ENCODE assay signal across 15 cellular contexts in the genomic region with DNA sequence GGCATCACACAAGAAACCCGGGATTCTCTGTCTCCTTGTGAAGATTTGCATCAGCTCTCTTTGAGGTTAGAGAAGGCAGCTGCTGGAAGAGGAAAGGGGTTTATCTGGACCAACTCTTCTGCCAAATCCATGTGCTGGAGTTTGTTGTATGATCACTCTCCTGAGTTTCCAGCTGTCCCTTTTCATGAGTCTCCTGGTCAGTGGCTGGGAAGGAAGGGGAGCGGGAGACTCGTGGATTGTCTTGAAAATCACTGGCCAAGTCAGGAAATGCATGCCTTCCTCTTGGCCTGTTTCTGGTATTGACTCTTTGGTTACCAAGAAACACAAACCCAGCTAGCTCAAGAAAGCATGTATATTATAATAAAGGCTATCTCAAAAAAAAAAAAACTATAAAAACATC. TPM values are rescaled to one million over a fixed set of nuclear protein-coding genes. Genes with fewer than 3 reads are reported as not detected.
DNase-seq lines count a peak whose midpoint lies in the region; FAIRE-seq and TF ChIP-seq lines count a peak whose summit lies in the region.
"Had no signal": no experiment of that assay in that cellular context is flagged by ENCODE, and none has a peak within 500 bp of the region (broad histone marks: within the 10 kb centered on the region; RNA-seq: fewer than 3 reads in every experiment).

No MANE protein-coding gene starts in this region.

- no peak for FAIRE-seq in small intestine (lab: Jason Lieb, UNC)
- FAIRE-seq: RCC 7860 had no signal

- no peak for TF ChIP-seq CTCF in esophagus muscularis mucosa (IDR thresholded peaks at IDR 0.05)
- TF ChIP-seq CTCF in mesothelial cell of epicardium (IDR thresholded peaks at IDR 0.05; ENCODE audit: unreplicated experiment), result no peak

- no peak for TF ChIP-seq EP300 in esophagus muscularis mucosa (IDR thresholded peaks at IDR 0.05)

- peaks cover 11% of the 10 kb centered on the region for H3K4me1 Mint-ChIP-seq in activated T-cell treated with anti-CD3 and anti-CD28 coated beads, Interleukin-2, amount 50 U/mL, for 24 hours (ENCODE audit: low read depth)
- H3K4me1 Mint-ChIP-seq in mesothelial cell of epicardium, result peaks cover 7% of the 10 kb centered on the region

- H3K4me3 ChIP-seq in esophagus muscularis mucosa (no peak overlapping the region), subcutaneous abdominal adipose tissue (ENCODE audit: low read depth in 1 of 5, low read length in 5 of 5) (no peak overlapping the region), small intestine (ENCODE audit: low read depth in 1 of 2, low read length in 2 of 2) (no peak overlapping the region)
- H3K4me3 ChIP-seq: spleen had no signal

- H3K9me3 ChIP-seq in esophagus muscularis mucosa (no peaks in the 10 kb centered on the region), subcutaneous abdominal adipose tissue (ENCODE audit: control insufficient read depth in 5 of 5, low read length in 5 of 5) (no peaks in the 10 kb centered on the region), small intestine (ENCODE audit: control insufficient read depth, low read depth) (no peaks in the 10 kb centered on the region)
- H3K9me3 ChIP-seq: spleen had no signal

- TF ChIP-seq POLR2A in esophagus muscularis mucosa (IDR thresholded peaks at IDR 0.05; ENCODE audit: low read depth), result no peak

- H3K27ac Mint-ChIP-seq in activated T-cell treated with anti-CD3 and anti-CD28 coated beads, Interleukin-2, amount 50 U/mL, for 24 hours, result peak overlapping the region; percentile 74
- H3K27ac Mint-ChIP-seq in mesothelial cell of epicardium, result peak overlapping the region; percentile 72
- H3K27ac Mint-ChIP-seq: natural killer cell treated with Interleukin-12 subunit alpha and Interleukin-12 subunit beta and Interleukin-15 and Interleukin-18, amount 100 ng/mL, for 72 hours had no signal

- no peaks in the 10 kb centered on the region for H3K9me3 Mint-ChIP-seq in activated T-cell treated with anti-CD3 and anti-CD28 coated beads, Interleukin-2, amount 50 U/mL, for 24 hours
- no peaks in the 10 kb centered on the region for H3K9me3 Mint-ChIP-seq in mesothelial cell of epicardium
- H3K9me3 Mint-ChIP-seq: natural killer cell treated with Interleukin-12 subunit alpha and Interleukin-12 subunit beta and Interleukin-15 and Interleukin-18, amount 100 ng/mL, for 72 hours had no signal

- H3K27me3 ChIP-seq in esophagus muscularis mucosa (no peaks in the 10 kb centered on the region), subcutaneous abdominal adipose tissue (ENCODE audit: control insufficient read depth in 5 of 5, insufficient read depth in 4 of 5, low read length in 5 of 5) (no peaks in the 10 kb centered on the region), small intestine (ENCODE audit: control insufficient read depth in 2 of 2, insufficient read depth in 2 of 2, low read length in 2 of 2) (no peaks in the 10 kb centered on the region)
- H3K27me3 ChIP-seq: spleen had no signal

- intact Hi-C loops in esophagus muscularis mucosa (cut with DNase I), result no loop called here

- H3K4me1 ChIP-seq in esophagus muscularis mucosa (peaks cover 35 to 59% (median 54%) of the 10 kb centered on the region in 4 donors), subcutaneous abdominal adipose tissue (ENCODE audit: control insufficient read depth in 5 of 5, insufficient read depth in 5 of 5, low read length in 5 of 5) (peaks cover 4 to 31% (median 19%) of the 10 kb centered on the region in 5 donors), small intestine (ENCODE audit: control insufficient read depth in 2 of 2, insufficient read depth in 1 of 2, low read depth in 1 of 2, low read length in 1 of 2) (no peaks in the 10 kb centered on the region)

- H3K27me3 Mint-ChIP-seq in activated T-cell treated with anti-CD3 and anti-CD28 coated beads, Interleukin-2, amount 50 U/mL, for 24 hours, result no peaks in the 10 kb centered on the region
- H3K27me3 Mint-ChIP-seq in mesothelial cell of epicardium (ENCODE audit: low read depth), result no peaks in the 10 kb centered on the region
- H3K27me3 Mint-ChIP-seq: natural killer cell treated with Interleukin-12 subunit alpha and Interleukin-12 subunit beta and Interleukin-15 and Interleukin-18, amount 100 ng/mL, for 72 hours had no signal

- H3K4me3 Mint-ChIP-seq in activated T-cell treated with anti-CD3 and anti-CD28 coated beads, Interleukin-2, amount 50 U/mL, for 24 hours, result no peak overlapping the region
- H3K4me3 Mint-ChIP-seq in mesothelial cell of epicardium, result no peak overlapping the region
- H3K4me3 Mint-ChIP-seq: natural killer cell treated with Interleukin-12 subunit alpha and Interleukin-12 subunit beta and Interleukin-15 and Interleukin-18, amount 100 ng/mL, for 72 hours had no signal

- no peak for DNase-seq in activated T-cell treated with anti-CD3 and anti-CD28 coated beads, Interleukin-2, amount 50 U/mL, for 24 hours
- no peak for DNase-seq in activated T-cell treated with anti-CD3 and anti-CD28 coated beads, Interleukin-2, amount 50 U/mL, for 48 hours
- DNase-seq in esophagus muscularis mucosa (ENCODE audit: extremely low spot score) (no peak), mesothelial cell of epicardium (ENCODE audit: low spot score in 2 of 2, unreplicated experiment in 2 of 2) (no peak), amygdala (lab: John Stamatoyannopoulos, UW) (no peak), kidney glomerular epithelial cell (lab: John Stamatoyannopoulos, UW) (no peak), small intestine (no peak)
- DNase-seq: aorta, NCI-H1417, NCI-H510A, spleen had no signal

- peak overlapping the region; percentile 78 to 84 (median 82) for H3K27ac ChIP-seq in esophagus muscularis mucosa (replicated peaks in 1 of 4)
- peak overlapping the region; percentile 69 for H3K27ac ChIP-seq in subcutaneous abdominal adipose tissue (ENCODE audit: low read depth, low read length)
- peak overlapping the region in 1 of 2 donors; percentile 19 for H3K27ac ChIP-seq in small intestine (ENCODE audit: low read depth in 1 of 2, low read length in 1 of 2)
- H3K27ac ChIP-seq: spleen had no signal

- 18% methylated on average over 3 of the region's 3 CpGs for WGBS in esophagus muscularis mucosa
- WGBS in small intestine, 3 donors, result 59 to 82% (median 79%) methylated on average over 3 of the region's 3 CpGs

- H3K36me3 ChIP-seq in esophagus muscularis mucosa, result peaks cover 22 to 78% (median 54%) of the 10 kb centered on the region in 4 donors
- peaks cover 0 to 59% (median 38%) of the 10 kb centered on the region in 5 donors for H3K36me3 ChIP-seq in subcutaneous abdominal adipose tissue (ENCODE audit: control insufficient read depth in 5 of 5, insufficient read depth in 5 of 5, low read length in 5 of 5)
- peaks cover 3 to 6% of the 10 kb centered on the region in 2 donors for H3K36me3 ChIP-seq in small intestine (ENCODE audit: control insufficient read depth in 2 of 2, insufficient read depth in 2 of 2, low read length in 2 of 2)

- H3K9ac ChIP-seq in subcutaneous abdominal adipose tissue (ENCODE audit: low read length in 5 of 5), result no peak overlapping the region

- H3K36me3 Mint-ChIP-seq in activated T-cell treated with anti-CD3 and anti-CD28 coated beads, Interleukin-2, amount 50 U/mL, for 24 hours (ENCODE audit: low read depth), result peaks cover 97% of the 10 kb centered on the region
- H3K36me3 Mint-ChIP-seq in mesothelial cell of epicardium, result peaks cover 16% of the 10 kb centered on the region

RNA-seq across cellular contexts. Expression of a gene that starts 38.8 kb away (rescaled TPM):
- total RNA-seq in esophagus muscularis mucosa (10 to 100 TPM; 51.4 to 72.6 (median 68.1) TPM), mesothelial cell of epicardium (not detected in 3 replicates)
- polyA plus RNA-seq in small intestine, result 1 to 10 TPM in 1 of 3 donors, under 1 TPM in 1, not detected in 1; 0.81 to 4.0 TPM
- total RNA-seq: HT1080; natural killer cell treated with Interleukin-12 subunit alpha and Interleukin-12 subunit beta and Interleukin-15 and Interleukin-18, amount 100 ng/mL, for 72 hours had no signal

Comparison
In these comparisons a context has a peak if more than half of its experiments do, and no peak if none do; other contexts are left out.
1. RNA of a gene that starts 38.8 kb away (total RNA-seq): 51.4 to 72.6 TPM in esophagus muscularis mucosa; not detected in mesothelial cell of epicardium; every median in the first group is over 10 times any median in the second.